10 cellular contexts compared by ENCODE assay signal in the genomic region with DNA sequence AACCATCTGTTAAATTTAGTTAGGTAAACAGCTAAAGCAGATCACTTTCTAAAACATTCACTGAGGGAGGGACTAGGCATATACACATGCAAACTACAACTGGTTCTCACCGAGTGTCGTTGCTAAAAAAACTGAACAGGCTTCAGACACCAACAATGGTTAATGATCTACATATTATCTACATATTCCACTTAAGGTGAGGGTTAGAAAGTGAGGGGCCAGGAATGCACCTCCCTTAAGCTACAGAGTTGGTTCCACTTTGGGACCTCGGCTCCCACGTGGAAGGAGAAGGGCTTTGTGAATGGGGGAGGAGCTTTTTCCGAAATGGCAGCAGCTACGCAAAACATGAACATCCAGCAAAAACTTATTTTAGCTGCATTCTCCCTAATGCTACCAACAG. TPM values are rescaled to one million over a fixed set of nuclear protein-coding genes. Genes with fewer than 3 reads are reported as not detected.
DNase-seq lines count a peak whose midpoint lies in the region; ATAC-seq and TF ChIP-seq lines count a peak whose summit lies in the region.
"Had no signal": no experiment of that assay in that cellular context is flagged by ENCODE, and none has a peak within 500 bp of the region (broad histone marks: within the 10 kb centered on the region; RNA-seq: fewer than 3 reads in every experiment).

No MANE protein-coding gene starts in this region.

- H3K9me3 Mint-ChIP-seq in endothelial cell (ENCODE audit: unreplicated experiment), result no peaks in the 10 kb centered on the region
- H3K9me3 Mint-ChIP-seq: activated naive CD4-positive, alpha-beta T cell treated with anti-CD3 and anti-CD28 coated beads for 36 hours had no signal

- H3K27me3 ChIP-seq in muscle layer of colon (ENCODE audit: control insufficient read depth in 1 of 2, insufficient read depth in 2 of 2, low read length in 2 of 2) (no peaks in the 10 kb centered on the region), tibial nerve (no peaks in the 10 kb centered on the region)

- TF ChIP-seq POLR2A in tibial nerve (IDR thresholded peaks at IDR 0.05), result no peak

- peak overlapping the region; percentile 93 for H3K27ac Mint-ChIP-seq in endothelial cell (ENCODE audit: unreplicated experiment)
- H3K27ac Mint-ChIP-seq: activated naive CD4-positive, alpha-beta T cell treated with anti-CD3 and anti-CD28 coated beads for 36 hours had no signal

- H3K27ac ChIP-seq in muscle layer of colon (ENCODE audit: low read depth, low read length) (peak overlapping the region; percentile 57), tibial nerve (peak overlapping the region; percentile 43 to 92 (median 77))

- no peaks in the 10 kb centered on the region for H3K36me3 ChIP-seq in muscle layer of colon (ENCODE audit: insufficient read depth, low read length)
- peaks cover 0 to 8% (median 0%) of the 10 kb centered on the region in 3 donors for H3K36me3 ChIP-seq in tibial nerve

- no peak for TF ChIP-seq EP300 in tibial nerve (IDR thresholded peaks at IDR 0.05)

- peaks cover 31% of the 10 kb centered on the region for H3K36me3 Mint-ChIP-seq in endothelial cell (ENCODE audit: low read depth, unreplicated experiment)

- H3K9ac ChIP-seq in muscle layer of colon (ENCODE audit: low read length), result peak overlapping the region; percentile 21

- H3K4me3 ChIP-seq in muscle layer of colon (ENCODE audit: low read depth in 1 of 2, low read length in 2 of 2), result peak overlapping the region; percentile 0 to 33
- H3K4me3 ChIP-seq in tibial nerve, result peak overlapping the region in 2 of 4 donors; percentile 10 to 13

- peaks cover 73% of the 10 kb centered on the region for H3K4me1 ChIP-seq in muscle layer of colon (ENCODE audit: insufficient read depth, low read length)
- peaks cover 0 to 88% (median 59%) of the 10 kb centered on the region in 4 donors for H3K4me1 ChIP-seq in tibial nerve

- DNase-seq in DMS153 treated with DMSO at 0.1 percent for 48 hours (lab: John Stamatoyannopoulos, UW; ENCODE audit: unreplicated experiment) (peak; percentile 11), DMS153 (lab: John Stamatoyannopoulos, UW) (no peak), endothelial cell (ENCODE audit: low spot score) (no peak), tibial nerve (ENCODE audit: low spot score in 2 of 2) (no peak), AG08395 (ENCODE audit: low spot score) (no peak), T-helper 9 cell (no peak)
- DNase-seq: activated naive CD4-positive, alpha-beta T cell treated with anti-CD3 and anti-CD28 coated beads for 36 hours; NCI-H510A had no signal

- no peak for ATAC-seq in HG03432 (IDR thresholded peaks at IDR 0.05; ENCODE audit: unreplicated experiment)

- TF ChIP-seq CTCF in endothelial cell (IDR thresholded peaks at IDR 0.05; ENCODE audit: unreplicated experiment) (no peak), tibial nerve (IDR thresholded peaks at IDR 0.05) (no peak)

- H3K4me3 Mint-ChIP-seq in endothelial cell (ENCODE audit: unreplicated experiment), result peak overlapping the region; percentile 75
- H3K4me3 Mint-ChIP-seq: activated naive CD4-positive, alpha-beta T cell treated with anti-CD3 and anti-CD28 coated beads for 36 hours had no signal

- H3K9me3 ChIP-seq in muscle layer of colon (ENCODE audit: low read length), result no peaks in the 10 kb centered on the region
- no peaks in the 10 kb centered on the region for H3K9me3 ChIP-seq in tibial nerve

- WGBS in tibial nerve, 2 donors, result 17 to 20% methylated on average over 6 of the region's 6 CpGs

- H3K4me1 Mint-ChIP-seq in endothelial cell (ENCODE audit: unreplicated experiment), result peaks cover 73% of the 10 kb centered on the region

- peaks cover 8% of the 10 kb centered on the region for H3K27me3 Mint-ChIP-seq in endothelial cell (ENCODE audit: unreplicated experiment)

RNA-seq across cellular contexts. Expression of gene CTBP2, which starts 5.8 kb away (rescaled TPM):
- total RNA-seq in endothelial cell (ENCODE audit: unreplicated experiment) (145 TPM), tibial nerve (10 to 100 TPM; 40.4 to 97.9 (median 62.3) TPM)
